8 cellular contexts compared by ENCODE assay signal in the genomic region with DNA sequence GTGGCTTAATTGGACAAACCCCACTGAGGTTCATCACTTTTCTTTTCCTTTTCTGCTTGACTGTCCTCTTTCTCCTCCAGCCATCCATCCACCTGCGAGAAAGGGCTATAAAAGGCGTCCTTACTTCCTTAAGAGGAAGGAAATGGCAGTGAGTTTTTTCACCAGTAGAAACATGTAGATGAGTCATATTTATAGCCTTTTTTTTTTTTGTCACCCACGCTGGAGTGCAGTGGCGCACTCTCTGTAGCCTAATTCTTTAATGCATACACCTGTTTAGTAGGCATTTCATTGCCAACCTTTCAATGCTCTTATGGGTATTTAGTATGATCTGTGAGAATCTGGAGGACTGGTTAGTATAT. TPM values are rescaled to one million over a fixed set of nuclear protein-coding genes. Genes with fewer than 3 reads are reported as not detected.
DNase-seq lines count a peak whose midpoint lies in the region; ATAC-seq, FAIRE-seq and TF ChIP-seq lines count a peak whose summit lies in the region.

No MANE protein-coding gene starts in this region.

- H3K27me3 ChIP-seq in PC-3 (ENCODE audit: low read length): no peaks in the 10 kb centered on the region
- no peaks in the 10 kb centered on the region for H3K27me3 ChIP-seq in foreskin keratinocyte

- intact Hi-C loops in Calu3 (cut with micrococcal nuclease; ENCODE audit: unreplicated experiment) (no loop called here), PC-3 (cut with micrococcal nuclease) (no loop called here)

- H3F3A ChIP-seq in PC-3 (ENCODE audit: low read length, unreplicated experiment): peaks cover 11% of the 10 kb centered on the region

- H3K79me2 ChIP-seq in PC-3 (ENCODE audit: low read length): no peaks in the 10 kb centered on the region

- H3K4me1 ChIP-seq in PC-3 (ENCODE audit: insufficient read depth, low read length): peaks cover 46% of the 10 kb centered on the region
- H3K4me1 ChIP-seq in foreskin keratinocyte: peaks cover 38% of the 10 kb centered on the region

- BruUV-seq in Calu3 (replicated peaks; lab: Mats Ljungman, UMichigan) (no TSS peak), PC-3 (replicated peaks; lab: Mats Ljungman, UMichigan) (no TSS peak)

- H3K27ac Mint-ChIP-seq in Calu3 (ENCODE audit: unreplicated experiment) (peak overlapping the region; percentile 96), HFFc6 (peak overlapping the region; percentile 90; the same call in 1 of the 2 replicates)

- H3K9me3 ChIP-seq in PC-3 (ENCODE audit: low read length): no peaks in the 10 kb centered on the region

- peak overlapping the region; percentile 78 for H3K9ac ChIP-seq in PC-3 (ENCODE audit: low read length)

- no peaks in the 10 kb centered on the region for H3K27me3 Mint-ChIP-seq in Calu3 (ENCODE audit: unreplicated experiment)
- peaks cover 3% of the 10 kb centered on the region; the same call in 1 of the 2 replicates for H3K27me3 Mint-ChIP-seq in HFFc6 (ENCODE audit: insufficient read depth)

- H3K4me2 ChIP-seq in PC-3 (ENCODE audit: low read length): peak overlapping the region; percentile 73

- H3K4me1 Mint-ChIP-seq in Calu3 (ENCODE audit: low read depth, unreplicated experiment) (peaks cover 52% of the 10 kb centered on the region), HFFc6 (ENCODE audit: low read depth) (peaks cover 58% of the 10 kb centered on the region)

- DNase-seq in Calu3: no peak
- no peak for DNase-seq in HFFc6
- peak; percentile 53 for DNase-seq in PC-3
- peak in 1 of 2 donors; percentile 61 for DNase-seq in foreskin keratinocyte
- DNase-seq in hepatic stellate cell (ENCODE audit: low spot score): no peak
- no peak for DNase-seq in D721Med (ENCODE audit: insufficient read length, low spot score)
- no peak for DNase-seq in EL
- no peak for DNase-seq in OCI-M1 (lab: John Stamatoyannopoulos, UW)

- H3K4me3 Mint-ChIP-seq in Calu3 (ENCODE audit: low read depth, unreplicated experiment) (no peak overlapping the region), HFFc6 (peak overlapping the region; percentile 80)

- H3K9me3 Mint-ChIP-seq in Calu3 (ENCODE audit: low read depth, unreplicated experiment): peaks cover 4% of the 10 kb centered on the region
- no peaks in the 10 kb centered on the region for H3K9me3 Mint-ChIP-seq in HFFc6

- FAIRE-seq in D721Med (lab: Jason Lieb, UNC): no peak

- H3K4me3 ChIP-seq in PC-3 (ENCODE audit: low read length): peak overlapping the region; percentile 46; the same call in 1 of the 2 replicates

- no peaks in the 10 kb centered on the region for H3K36me3 ChIP-seq in PC-3 (ENCODE audit: low read depth, low read length)

- peak; percentile 48 for ATAC-seq in PC-3
- ATAC-seq in foreskin keratinocyte: peak; percentile 43

- POLR2A ChIA-PET in PC-3 (lab: Charles Lee; ENCODE audit: unreplicated experiment): no interaction called here

- CTCF ChIA-PET in Calu3 (lab: Charles Lee) (no interaction called here), PC-3 (lab: Charles Lee) (no interaction called here)

- no peak overlapping the region for H2AFZ ChIP-seq in PC-3 (ENCODE audit: low read length)

- TF ChIP-seq CTCF in Calu3 (IDR thresholded peaks at IDR 0.05; ENCODE audit: unreplicated experiment) (no peak), HFFc6 (IDR thresholded peaks at IDR 0.05) (no peak), PC-3 (conservative IDR thresholded peaks at IDR 0.05; ENCODE audit: low read depth, low read length) (no peak), foreskin keratinocyte (conservative IDR thresholded peaks at IDR 0.05) (no peak), D721Med (IDR thresholded peaks at IDR 0.05; ENCODE audit: insufficient read depth, missing control alignments) (no peak)

- H3K36me3 Mint-ChIP-seq in Calu3 (ENCODE audit: insufficient read depth, unreplicated experiment): peaks cover 5% of the 10 kb centered on the region
- 0 out of 2 replicates have a peak, but pooled peaks cover 4% of the 10 kb centered on the region for H3K36me3 Mint-ChIP-seq in HFFc6 (ENCODE audit: low read depth)

- no peaks in the 10 kb centered on the region for H4K20me1 ChIP-seq in PC-3 (ENCODE audit: low read length)

- peak overlapping the region; percentile 99 for H3K27ac ChIP-seq in PC-3 (ENCODE audit: low read length)
- H3K27ac ChIP-seq in foreskin keratinocyte: no peak overlapping the region

- H3K9me2 ChIP-seq in PC-3 (replicated peaks; ENCODE audit: low read length): no peaks in the 10 kb centered on the region

RNA-seq across cellular contexts. Expression of a gene that starts 15.3 kb away (rescaled TPM):
- total RNA-seq in Calu3 (2022) (22.6 and 26.4 TPM in 2 replicates), PC-3 (2014; rRNA removed) (15.8 and 24.6 TPM in 2 replicates), foreskin keratinocyte (46.3 and 48.2 TPM in 2 replicates)
- total RNA-seq in HFFc6 (2021; fragmentation: NEBNext Ultra II Directional; extraction: Animal tissue kit (Norgen Biotek cat#: 25700)): 10 to 100 TPM; 24.1 to 29.0 (median 26.1) TPM
- 27.4 and 31.6 TPM in 2 replicates for polyA plus RNA-seq in foreskin keratinocyte
